In genomic region chr6:42783177-42783875, GRCh38 we compare ENCODE assay signal across 1 cellular context.
TF ChIP-seq lines count a peak whose summit lies in the region.

No MANE protein-coding gene starts in this region.

TF ChIP-seq in HEK293, 187 proteins besides CTCF, POLR2A, EP300 and RAD21 (continued from another document):
- TF ChIP-seq, protein P1, sequence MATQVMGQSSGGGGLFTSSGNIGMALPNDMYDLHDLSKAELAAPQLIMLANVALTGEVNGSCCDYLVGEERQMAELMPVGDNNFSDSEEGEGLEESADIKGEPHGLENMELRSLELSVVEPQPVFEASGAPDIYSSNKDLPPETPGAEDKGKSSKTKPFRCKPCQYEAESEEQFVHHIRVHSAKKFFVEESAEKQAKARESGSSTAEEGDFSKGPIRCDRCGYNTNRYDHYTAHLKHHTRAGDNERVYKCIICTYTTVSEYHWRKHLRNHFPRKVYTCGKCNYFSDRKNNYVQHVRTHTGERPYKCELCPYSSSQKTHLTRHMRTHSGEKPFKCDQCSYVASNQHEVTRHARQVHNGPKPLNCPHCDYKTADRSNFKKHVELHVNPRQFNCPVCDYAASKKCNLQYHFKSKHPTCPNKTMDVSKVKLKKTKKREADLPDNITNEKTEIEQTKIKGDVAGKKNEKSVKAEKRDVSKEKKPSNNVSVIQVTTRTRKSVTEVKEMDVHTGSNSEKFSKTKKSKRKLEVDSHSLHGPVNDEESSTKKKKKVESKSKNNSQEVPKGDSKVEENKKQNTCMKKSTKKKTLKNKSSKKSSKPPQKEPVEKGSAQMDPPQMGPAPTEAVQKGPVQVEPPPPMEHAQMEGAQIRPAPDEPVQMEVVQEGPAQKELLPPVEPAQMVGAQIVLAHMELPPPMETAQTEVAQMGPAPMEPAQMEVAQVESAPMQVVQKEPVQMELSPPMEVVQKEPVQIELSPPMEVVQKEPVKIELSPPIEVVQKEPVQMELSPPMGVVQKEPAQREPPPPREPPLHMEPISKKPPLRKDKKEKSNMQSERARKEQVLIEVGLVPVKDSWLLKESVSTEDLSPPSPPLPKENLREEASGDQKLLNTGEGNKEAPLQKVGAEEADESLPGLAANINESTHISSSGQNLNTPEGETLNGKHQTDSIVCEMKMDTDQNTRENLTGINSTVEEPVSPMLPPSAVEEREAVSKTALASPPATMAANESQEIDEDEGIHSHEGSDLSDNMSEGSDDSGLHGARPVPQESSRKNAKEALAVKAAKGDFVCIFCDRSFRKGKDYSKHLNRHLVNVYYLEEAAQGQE (tag by site-specific recombination; IDR thresholded peaks at IDR 0.05), result 0 out of 2 replicates have a peak, but pooled peaks have one; percentile 10
- peak; percentile 21; the same call in 1 of the 2 replicates for TF ChIP-seq ZNF341 (tag by site-specific recombination; IDR thresholded peaks at IDR 0.05; ENCODE audit: low read depth)
- peak; percentile 66; the same call in 1 of the 2 replicates for TF ChIP-seq ZNF394 (tag by site-specific recombination; IDR thresholded peaks at IDR 0.05; ENCODE audit: borderline replicate concordance)
- TF ChIP-seq KLF8 (tag by site-specific recombination; IDR thresholded peaks at IDR 0.05), result peak; percentile 23; the same call in 1 of the 2 replicates
- peak; percentile 71; the same call in 1 of the 2 replicates for TF ChIP-seq ZNF660 (tag by site-specific recombination; IDR thresholded peaks at IDR 0.05)
- peak; percentile 42; the same call in 1 of the 2 replicates for TF ChIP-seq ZNF280D (tag by site-specific recombination; IDR thresholded peaks at IDR 0.05)
